ENCODE assay signal across 9 cellular contexts in the genomic region with DNA sequence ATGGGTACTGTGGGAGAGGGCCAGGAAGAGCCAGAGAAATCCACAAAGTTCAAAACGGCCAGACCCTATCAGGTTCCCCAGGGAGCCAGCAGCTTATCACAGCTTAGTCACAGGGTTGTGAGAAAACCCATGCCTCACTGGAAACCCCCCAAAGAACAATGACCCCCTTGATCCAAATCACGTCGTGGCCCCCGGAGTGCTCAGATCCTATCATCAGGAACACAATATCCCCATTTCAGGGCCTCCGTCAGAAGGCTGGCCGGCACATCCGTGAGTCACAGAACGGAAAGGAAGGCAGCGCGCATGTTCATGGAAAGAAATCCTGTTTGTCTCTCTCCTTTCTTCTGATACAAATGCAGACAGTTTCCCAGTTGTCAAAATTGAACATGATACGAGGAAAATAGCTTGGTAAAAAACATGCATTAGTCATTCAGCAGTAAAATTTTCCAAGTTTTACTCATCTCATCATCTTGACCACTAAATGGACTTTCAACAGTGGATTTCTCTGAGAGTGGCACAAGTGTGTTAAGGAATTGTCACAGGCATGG.
DNase-seq lines count a peak whose midpoint lies in the region; TF ChIP-seq lines count a peak whose summit lies in the region.
"Had no signal": no experiment of that assay in that cellular context is flagged by ENCODE, and none has a peak within 500 bp of the region (broad histone marks: within the 10 kb centered on the region; RNA-seq: fewer than 3 reads in every experiment).

No MANE protein-coding gene starts in this region.

- no peak overlapping the region for H3K4me3 ChIP-seq in brain microvascular endothelial cell (ENCODE audit: low read depth, low read length)
- H3K4me3 ChIP-seq in kidney epithelial cell (ENCODE audit: low read depth, low read length), result no peak overlapping the region

- peak; percentile 69 for DNase-seq in H4 (ENCODE audit: low spot score)
- DNase-seq in brain microvascular endothelial cell, result peak; percentile 89
- peak; percentile 67 for DNase-seq in kidney epithelial cell (ENCODE audit: low read depth)
- peak; percentile 96 for DNase-seq in stromal cell of bone marrow (ENCODE audit: low read depth)
- no peak for DNase-seq in activated CD4-positive, CD25-positive, alpha-beta regulatory T cell treated with anti-CD3 and anti-CD28 coated beads, Interleukin-2, amount 50 U/mL, for 72 hours
- DNase-seq in activated CD4-positive, alpha-beta memory T cell treated with anti-CD3 and anti-CD28 coated beads for 36 hours, result no peak
- DNase-seq in NCI-H1694 treated with DMSO at 0.1 percent for 48 hours (lab: John Stamatoyannopoulos, UW), result no peak
- no peak for DNase-seq in activated CD8-positive, alpha-beta memory T cell treated with anti-CD3 and anti-CD28 coated beads, Interleukin-2, amount 50 U/mL, for 48 hours

- intact Hi-C loops in activated CD4-positive, alpha-beta memory T cell treated with anti-CD3 and anti-CD28 coated beads for 36 hours (cut with micrococcal nuclease), result no loop called here

- H3K4me3 Mint-ChIP-seq in activated CD4-positive, alpha-beta memory T cell treated with anti-CD3 and anti-CD28 coated beads for 36 hours, result no peak overlapping the region
- H3K4me3 Mint-ChIP-seq: T-helper 2 cell treated with Interferon-gamma antibody and Interleukin-4, amounts not matched to agents 5 μg/mL and 100 μg/mL, for 36 hours had no signal

- peak overlapping the region; percentile 88 for H3K27ac ChIP-seq in brain microvascular endothelial cell

- in situ Hi-C loops in brain microvascular endothelial cell (cut with HindIII; ENCODE audit: low pct_ligation_motif_present, low sequenced_read_pairs), result no loop called here

- CTCF ChIA-PET in activated CD4-positive, alpha-beta memory T cell treated with anti-CD3 and anti-CD28 coated beads for 36 hours (lab: Charles Lee), result interaction anchor here (0.6 kb wide), 1 partner anchor 388 kb away, joined by 3 read pairs; no protein-coding TSS in a partner anchor

- no peaks in the 10 kb centered on the region for H3K36me3 Mint-ChIP-seq in activated CD4-positive, alpha-beta memory T cell treated with anti-CD3 and anti-CD28 coated beads for 36 hours

- H3K27ac Mint-ChIP-seq in activated CD4-positive, alpha-beta memory T cell treated with anti-CD3 and anti-CD28 coated beads for 36 hours, result no peak overlapping the region
- H3K27ac Mint-ChIP-seq: T-helper 2 cell treated with Interferon-gamma antibody and Interleukin-4, amounts not matched to agents 5 μg/mL and 100 μg/mL, for 36 hours had no signal

- no peaks in the 10 kb centered on the region for H3K27me3 ChIP-seq in brain microvascular endothelial cell (replicated peaks)
- no peaks in the 10 kb centered on the region for H3K27me3 ChIP-seq in kidney epithelial cell (ENCODE audit: control insufficient read depth, insufficient read depth, low read length)

- TF ChIP-seq CTCF in brain microvascular endothelial cell (IDR thresholded peaks at IDR 0.05; ENCODE audit: low read depth, low read length, missing control alignments) (no peak), kidney epithelial cell (IDR thresholded peaks at IDR 0.05; ENCODE audit: insufficient read depth, low read length, poor library complexity, severe bottlenecking) (no peak)

- H3K27me3 Mint-ChIP-seq in activated CD4-positive, alpha-beta memory T cell treated with anti-CD3 and anti-CD28 coated beads for 36 hours, result peaks cover 19% of the 10 kb centered on the region

- no peaks in the 10 kb centered on the region for H3K4me1 Mint-ChIP-seq in activated CD4-positive, alpha-beta memory T cell treated with anti-CD3 and anti-CD28 coated beads for 36 hours (ENCODE audit: low read depth)

- H3K9me3 Mint-ChIP-seq in activated CD4-positive, alpha-beta memory T cell treated with anti-CD3 and anti-CD28 coated beads for 36 hours, result no peaks in the 10 kb centered on the region
- H3K9me3 Mint-ChIP-seq: T-helper 2 cell treated with Interferon-gamma antibody and Interleukin-4, amounts not matched to agents 5 μg/mL and 100 μg/mL, for 36 hours had no signal

- POLR2A ChIA-PET in activated CD4-positive, alpha-beta memory T cell treated with anti-CD3 and anti-CD28 coated beads for 36 hours (lab: Charles Lee), result no interaction called here

- H3K36me3 ChIP-seq in brain microvascular endothelial cell (replicated peaks) (no peaks in the 10 kb centered on the region), kidney epithelial cell (ENCODE audit: control insufficient read depth, insufficient read depth, low read length) (no peaks in the 10 kb centered on the region)

Comparison
In these comparisons a context has a peak if more than half of its experiments do, and no peak if none do; other contexts are left out.
1. DNase-seq: peak in H4 (single experiment), brain microvascular endothelial cell (single experiment), kidney epithelial cell (single experiment) and stromal cell of bone marrow (single experiment); none in activated CD4-positive, CD25-positive, alpha-beta regulatory T cell treated with anti-CD3 and anti-CD28 coated beads, Interleukin-2, amount 50 U/mL, for 72 hours (single experiment), activated CD4-positive, alpha-beta memory T cell treated with anti-CD3 and anti-CD28 coated beads for 36 hours (single experiment), NCI-H1694 treated with DMSO at 0.1 percent for 48 hours (single experiment) and activated CD8-positive, alpha-beta memory T cell treated with anti-CD3 and anti-CD28 coated beads, Interleukin-2, amount 50 U/mL, for 48 hours (single experiment).